In genomic region chr11:33930317-33931021, GRCh38 we compare ENCODE assay signal across 9 cellular contexts. TPM values are rescaled to one million over a fixed set of nuclear protein-coding genes. Genes with fewer than 3 reads are reported as not detected.
A peak's percentile ranks its signal among the peaks of the same experiment; 100 is the strongest.
DNase-seq lines count a peak whose midpoint lies in the region; ATAC-seq and TF ChIP-seq lines count a peak whose summit lies in the region.
"Had no signal": no experiment of that assay in that cellular context is flagged by ENCODE, and none has a peak within 500 bp of the region (broad histone marks: within the 10 kb centered on the region; RNA-seq: fewer than 3 reads in every experiment).

No MANE protein-coding gene starts in this region.

- TF ChIP-seq EP300 in stomach (IDR thresholded peaks at IDR 0.05) = no peak

- peak; percentile 20 for DNase-seq in M059J (ENCODE audit: low read depth)
- DNase-seq in adrenal gland = peak in 4 of 7 donors; percentile 24 to 42 (median 40)
- peak; percentile 6 to 18 for DNase-seq in hippocampal formation (lab: John Stamatoyannopoulos, UW)
- DNase-seq in stomach = no peak
- no peak for DNase-seq in GM20000 (ENCODE audit: low spot score)
- DNase-seq in stimulated activated naive CD8-positive, alpha-beta T cell treated with anti-CD3 and anti-CD28 coated beads, Interleukin-15, Interleukin-2, amounts not matched to agents 100 U/mL and 50 U/mL, for 24 hours = no peak
- DNase-seq in Caco-2 = no peak
- DNase-seq: effector memory CD8-positive, alpha-beta T cell had no signal

- H3K36me3 Mint-ChIP-seq in Caco-2 (ENCODE audit: insufficient read depth, unreplicated experiment) = no peaks in the 10 kb centered on the region

- no peak overlapping the region for H3K27ac Mint-ChIP-seq in Caco-2 (ENCODE audit: unreplicated experiment)
- H3K27ac Mint-ChIP-seq: effector memory CD8-positive, alpha-beta T cell had no signal

- H3K27me3 Mint-ChIP-seq in Caco-2 (ENCODE audit: insufficient read depth, unreplicated experiment) = no peaks in the 10 kb centered on the region

- CTCF ChIA-PET in Caco-2 (lab: Charles Lee) = no interaction called here

- POLR2A ChIA-PET in Caco-2 (lab: Charles Lee) = no interaction called here

- H3K27me3 ChIP-seq in adrenal gland (no peaks in the 10 kb centered on the region), stomach (no peaks in the 10 kb centered on the region), Caco-2 (replicated peaks; ENCODE audit: control insufficient read depth, insufficient read depth, low read length) (no peaks in the 10 kb centered on the region; the same call in 1 of the 2 replicates)

- H3K36me3 ChIP-seq in adrenal gland (replicated peaks in 1 of 2) (no peaks in the 10 kb centered on the region), stomach (no peaks in the 10 kb centered on the region), Caco-2 (ENCODE audit: control insufficient read depth, insufficient read depth, low read length) (no peaks in the 10 kb centered on the region)

- H3K4me1 ChIP-seq in adrenal gland (replicated peaks in 1 of 2) (peaks cover 11 to 23% of the 10 kb centered on the region in 2 donors), stomach (peaks cover 3 to 21% (median 12%) of the 10 kb centered on the region in 4 donors), Caco-2 (no peaks in the 10 kb centered on the region)

- H3K4me3 ChIP-seq in adrenal gland (no peak overlapping the region), stomach (no peak overlapping the region), Caco-2 (ENCODE audit: low read depth, low read length) (no peak overlapping the region)

- ATAC-seq in HG02973 (IDR thresholded peaks at IDR 0.05; ENCODE audit: unreplicated experiment) = no peak
- no peak for ATAC-seq in stimulated activated naive CD8-positive, alpha-beta T cell treated with anti-CD3 and anti-CD28 coated beads, Interleukin-15, Interleukin-2, amounts not matched to agents 100 U/mL and 50 U/mL, for 24 hours
- ATAC-seq: effector memory CD8-positive, alpha-beta T cell had no signal

- TF ChIP-seq CTCF in adrenal gland (IDR thresholded peaks at IDR 0.05) = no peak
- no peak for TF ChIP-seq CTCF in stomach (IDR thresholded peaks at IDR 0.05)
- no peak for TF ChIP-seq CTCF in GM20000 (IDR thresholded peaks at IDR 0.05; ENCODE audit: extremely low read depth, missing control alignments)
- TF ChIP-seq CTCF in Caco-2 (IDR thresholded peaks at IDR 0.05; ENCODE audit: insufficient read depth in 1 of 2, low read depth in 1 of 2, low read length in 1 of 2, severe bottlenecking in 1 of 2, unreplicated experiment in 1 of 2) = no peak

- peaks cover 23% of the 10 kb centered on the region for H3K9me3 Mint-ChIP-seq in Caco-2 (ENCODE audit: unreplicated experiment)

- BruUV-seq in Caco-2 (replicated peaks; lab: Mats Ljungman, UMichigan) = no TSS peak

- H3K27ac ChIP-seq in adrenal gland (peak overlapping the region in 4 of 5 donors; percentile 35 to 83 (median 56)), stomach (peak overlapping the region; percentile 50 to 87 (median 71))

- no peak overlapping the region for H3K4me3 Mint-ChIP-seq in Caco-2 (ENCODE audit: unreplicated experiment)
- H3K4me3 Mint-ChIP-seq: effector memory CD8-positive, alpha-beta T cell had no signal

- intact Hi-C loops in adrenal gland (cut with DNase I) = loop anchor here in 1 of 2 donors (10.0 kb wide), 1 partner anchor 56 kb away; no protein-coding TSS in a partner anchor
- intact Hi-C loops in stomach (cut with DNase I; ENCODE audit: low total_unique reads) = no loop called here
- intact Hi-C loops in Caco-2 (cut with micrococcal nuclease; ENCODE audit: unreplicated experiment) = no loop called here

- no peaks in the 10 kb centered on the region for H3K9me3 ChIP-seq in adrenal gland (replicated peaks in 1 of 3)
- H3K9me3 ChIP-seq in stomach = peaks cover 0 to 12% (median 10%) of the 10 kb centered on the region in 4 donors
- peaks cover 13% of the 10 kb centered on the region for H3K9me3 ChIP-seq in Caco-2

- H3K4me1 Mint-ChIP-seq in Caco-2 (ENCODE audit: low read depth, unreplicated experiment) = peaks cover 6% of the 10 kb centered on the region

- no peak for TF ChIP-seq POLR2A in adrenal gland (IDR thresholded peaks at IDR 0.05)
- no peak for TF ChIP-seq POLR2A in stomach (IDR thresholded peaks at IDR 0.05)

- WGBS in adrenal gland, 4 donors = 42 to 52% (median 49%) methylated on average over 7 of the region's 7 CpGs
- 32 to 63% (median 52%) methylated on average over 7 of the region's 7 CpGs for WGBS in stomach, 5 donors

RNA-seq across cellular contexts. Expression of gene LMO2, which starts 38.6 kb away (rescaled TPM):
- 0.54 and 0.84 TPM in 2 replicates for total RNA-seq in M059J (2014; rRNA removed; shearing (Covaris generic))
- total RNA-seq in adrenal gland (10 to 100 TPM; 12.4 to 32.9 (median 27.4) TPM), stomach (10 to 100 TPM in 3 of 5 donors, 1 to 10 TPM in 1, not detected in 1; 9.6 to 54.7 (median 12.3) TPM), Caco-2 (2022) (0.29 TPM in 1 of 2 replicates, not detected in the other)
- polyA plus RNA-seq in adrenal gland (10 to 100 TPM; 14.4 to 38.1 (median 32.7) TPM), stomach (10 to 100 TPM in 2 of 3 donors, 1 to 10 TPM in 1; 9.1 to 12.7 (median 11.5) TPM)

Comparison
In these comparisons a context has a peak if more than half of its experiments do, and no peak if none do; other contexts are left out.
1. DNase-seq: peak in M059J (single experiment), adrenal gland (4 of 7) and hippocampal formation (2 of 2); none in stomach (single experiment), GM20000 (single experiment), stimulated activated naive CD8-positive, alpha-beta T cell treated with anti-CD3 and anti-CD28 coated beads, Interleukin-15, Interleukin-2, amounts not matched to agents 100 U/mL and 50 U/mL, for 24 hours (single experiment) and Caco-2 (0 of 2).